17 cellular contexts compared by ENCODE assay signal in genomic region chr13:27338816-27339215, GRCh38.
DNase-seq lines count a peak whose midpoint lies in the region; ATAC-seq, FAIRE-seq and TF ChIP-seq lines count a peak whose summit lies in the region.
"Had no signal": no experiment of that assay in that cellular context is flagged by ENCODE, and none has a peak within 500 bp of the region (broad histone marks: within the 10 kb centered on the region; RNA-seq: fewer than 3 reads in every experiment).

No MANE protein-coding gene starts in this region.

- H3K36me3 ChIP-seq in brain microvascular endothelial cell (replicated peaks), result no peaks in the 10 kb centered on the region
- H3K36me3 ChIP-seq: BLaER1, breast epithelium, esophagus muscularis mucosa, tibial artery, WERI-Rb-1 had no signal

- TF ChIP-seq POLR2A in NB4 (IDR thresholded peaks at IDR 0.05; ENCODE audit: extremely low read depth, insufficient read length), result no peak

- H3K4me3 ChIP-seq in NB4 (ENCODE audit: low read depth, low read length), result no peak overlapping the region
- H3K4me3 ChIP-seq in brain microvascular endothelial cell (ENCODE audit: low read depth, low read length), result no peak overlapping the region
- H3K4me3 ChIP-seq: BLaER1, breast epithelium, esophagus muscularis mucosa, skin epidermis, tibial artery had no signal

- peak; percentile 27 for TF ChIP-seq CTCF in NB4 (IDR thresholded peaks at IDR 0.05; ENCODE audit: low read depth, low read length)
- TF ChIP-seq CTCF in brain microvascular endothelial cell (IDR thresholded peaks at IDR 0.05; ENCODE audit: low read depth, low read length, missing control alignments), result peak; percentile 55

- DNase-seq in activated naive CD4-positive, alpha-beta T cell treated with anti-CD3 and anti-CD28 coated beads for 36 hours, result peak; percentile 17
- DNase-seq in activated naive CD4-positive, alpha-beta T cell treated with anti-CD3 and anti-CD28 coated beads, Interleukin-2, amount 10 ng/mL, durations not matched to agents 7 days and 5 days, result no peak
- DNase-seq in NB4 (ENCODE audit: low read depth) (peak; percentile 45), brain microvascular endothelial cell (no peak), urothelium cell line (ENCODE audit: low spot score) (peak; percentile 17), pons (ENCODE audit: low spot score) (no peak), DMS114 treated with DMSO at 0.1 percent for 48 hours (lab: John Stamatoyannopoulos, UW; ENCODE audit: unreplicated experiment) (no peak)
- DNase-seq: NCI-H187 treated with DMSO at 0.1 percent for 48 hours had no signal

- no peak overlapping the region for H3K27ac Mint-ChIP-seq in activated naive CD4-positive, alpha-beta T cell treated with anti-CD3 and anti-CD28 coated beads for 36 hours
- H3K27ac Mint-ChIP-seq in activated naive CD4-positive, alpha-beta T cell treated with anti-CD3 and anti-CD28 coated beads, Interleukin-2, amount 10 ng/mL, durations not matched to agents 7 days and 5 days, result no peak overlapping the region
- H3K27ac Mint-ChIP-seq: immature natural killer cell had no signal

- no peak overlapping the region for H3K27ac ChIP-seq in brain microvascular endothelial cell
- H3K27ac ChIP-seq: BLaER1, breast epithelium, esophagus muscularis mucosa, skin epidermis, tibial artery, WERI-Rb-1 had no signal

- no peak overlapping the region for H3K4me3 Mint-ChIP-seq in activated naive CD4-positive, alpha-beta T cell treated with anti-CD3 and anti-CD28 coated beads for 36 hours
- H3K4me3 Mint-ChIP-seq in activated naive CD4-positive, alpha-beta T cell treated with anti-CD3 and anti-CD28 coated beads, Interleukin-2, amount 10 ng/mL, durations not matched to agents 7 days and 5 days, result no peak overlapping the region
- H3K4me3 Mint-ChIP-seq: immature natural killer cell had no signal

- CTCF ChIA-PET in activated naive CD4-positive, alpha-beta T cell treated with anti-CD3 and anti-CD28 coated beads for 36 hours (lab: Charles Lee), result interaction anchor here (0.6 to 4.1 kb wide), 16 partner anchors 9 to 535 kb away, joined by 3 to 29 read pairs (median 4); no protein-coding TSS in a partner anchor
- CTCF ChIA-PET in activated naive CD4-positive, alpha-beta T cell treated with anti-CD3 and anti-CD28 coated beads, Interleukin-2, amount 10 ng/mL, durations not matched to agents 7 days and 5 days (lab: Charles Lee), result interaction anchor here (1.2 to 3.2 kb wide), 6 partner anchors 10 to 358 kb away, joined by 3 to 13 read pairs (median 4); no protein-coding TSS in a partner anchor

- intact Hi-C loops in activated naive CD4-positive, alpha-beta T cell treated with anti-CD3 and anti-CD28 coated beads for 36 hours (cut with micrococcal nuclease), result loop anchor here (1.0 to 2.0 kb wide), 2 partner anchors 88 to 354 kb away; partner anchors contain the start of gene RPL21

- no peaks in the 10 kb centered on the region for H3K27me3 Mint-ChIP-seq in activated naive CD4-positive, alpha-beta T cell treated with anti-CD3 and anti-CD28 coated beads for 36 hours (ENCODE audit: low read depth)
- H3K27me3 Mint-ChIP-seq in activated naive CD4-positive, alpha-beta T cell treated with anti-CD3 and anti-CD28 coated beads, Interleukin-2, amount 10 ng/mL, durations not matched to agents 7 days and 5 days, result peaks cover 13% of the 10 kb centered on the region

- H3K9me3 Mint-ChIP-seq in activated naive CD4-positive, alpha-beta T cell treated with anti-CD3 and anti-CD28 coated beads for 36 hours, result no peaks in the 10 kb centered on the region
- no peaks in the 10 kb centered on the region for H3K9me3 Mint-ChIP-seq in activated naive CD4-positive, alpha-beta T cell treated with anti-CD3 and anti-CD28 coated beads, Interleukin-2, amount 10 ng/mL, durations not matched to agents 7 days and 5 days
- H3K9me3 Mint-ChIP-seq: immature natural killer cell; naive thymus-derived CD4-positive, alpha-beta T cell had no signal

- FAIRE-seq in urothelium cell line (lab: Jason Lieb, UNC), result no peak

- no peak for ATAC-seq in GM19324 (IDR thresholded peaks at IDR 0.05; ENCODE audit: low FRiP score, unreplicated experiment)

- no peaks in the 10 kb centered on the region for H3K36me3 Mint-ChIP-seq in activated naive CD4-positive, alpha-beta T cell treated with anti-CD3 and anti-CD28 coated beads for 36 hours (ENCODE audit: low read depth)
- H3K36me3 Mint-ChIP-seq in activated naive CD4-positive, alpha-beta T cell treated with anti-CD3 and anti-CD28 coated beads, Interleukin-2, amount 10 ng/mL, durations not matched to agents 7 days and 5 days, result no peaks in the 10 kb centered on the region
- H3K36me3 Mint-ChIP-seq: immature natural killer cell; naive thymus-derived CD4-positive, alpha-beta T cell had no signal

- peaks cover 2% of the 10 kb centered on the region for H3K4me1 Mint-ChIP-seq in activated naive CD4-positive, alpha-beta T cell treated with anti-CD3 and anti-CD28 coated beads for 36 hours (ENCODE audit: low read depth)
- no peaks in the 10 kb centered on the region for H3K4me1 Mint-ChIP-seq in activated naive CD4-positive, alpha-beta T cell treated with anti-CD3 and anti-CD28 coated beads, Interleukin-2, amount 10 ng/mL, durations not matched to agents 7 days and 5 days
- H3K4me1 Mint-ChIP-seq: immature natural killer cell had no signal

- no peaks in the 10 kb centered on the region for H3K27me3 ChIP-seq in brain microvascular endothelial cell (replicated peaks)
- H3K27me3 ChIP-seq: BLaER1, breast epithelium had no signal

- in situ Hi-C loops in brain microvascular endothelial cell (cut with HindIII; ENCODE audit: low pct_ligation_motif_present, low sequenced_read_pairs), result no loop called here

Comparison
In these comparisons a context has a peak if more than half of its experiments do, and no peak if none do; other contexts are left out.
1. DNase-seq: peak in activated naive CD4-positive, alpha-beta T cell treated with anti-CD3 and anti-CD28 coated beads for 36 hours (single experiment), NB4 (single experiment) and urothelium cell line (single experiment); none in activated naive CD4-positive, alpha-beta T cell treated with anti-CD3 and anti-CD28 coated beads, Interleukin-2, amount 10 ng/mL, durations not matched to agents 7 days and 5 days (single experiment), brain microvascular endothelial cell (single experiment), pons (single experiment) and DMS114 treated with DMSO at 0.1 percent for 48 hours (single experiment).